Comparison of ENCODE assay signal across 8 cellular contexts in the genomic region with DNA sequence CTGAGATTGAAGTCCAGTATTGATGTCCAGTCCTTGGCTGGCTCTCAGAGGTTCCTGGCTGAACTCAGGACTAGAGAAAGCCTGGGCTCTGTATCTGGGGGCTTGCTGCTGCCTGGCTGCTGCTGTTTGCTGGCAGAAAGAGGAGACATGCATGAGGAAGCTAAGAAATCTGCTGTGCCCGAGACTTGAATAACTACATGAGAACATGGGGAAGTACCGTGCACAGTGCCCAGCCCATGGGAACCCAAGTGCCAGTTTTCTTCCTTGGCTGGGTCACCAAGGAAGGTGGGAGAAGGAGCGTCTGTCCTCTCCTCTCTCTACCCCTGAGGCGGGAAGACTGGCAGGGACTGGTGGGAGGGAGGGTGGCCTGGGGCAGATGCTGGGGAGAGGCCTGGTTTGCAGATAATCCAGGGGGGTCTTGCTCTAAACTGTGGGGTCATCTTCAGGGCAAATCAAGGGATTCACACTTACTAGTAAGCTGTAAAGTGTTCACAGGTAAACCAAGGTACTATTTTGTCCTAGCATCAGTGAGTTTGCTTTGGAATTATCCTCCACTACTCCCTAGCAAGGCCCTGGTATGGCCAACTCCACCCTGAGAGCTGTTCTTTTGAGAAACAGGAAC. TPM values are rescaled to one million over a fixed set of nuclear protein-coding genes. Genes with fewer than 3 reads are reported as not detected.
DNase-seq lines count a peak whose midpoint lies in the region; ATAC-seq, FAIRE-seq and TF ChIP-seq lines count a peak whose summit lies in the region.

No MANE protein-coding gene starts in this region.

- no peak overlapping the region for H3K4me3 ChIP-seq in RWPE2 (ENCODE audit: severe bottlenecking)

- peaks cover 2% of the 10 kb centered on the region for H3K9me3 Mint-ChIP-seq in glutamatergic neuron (ENCODE audit: unreplicated experiment)

- no peak overlapping the region for H3K4me3 Mint-ChIP-seq in glutamatergic neuron (ENCODE audit: unreplicated experiment)

- H3K36me3 Mint-ChIP-seq in glutamatergic neuron (ENCODE audit: unreplicated experiment): peaks cover 8% of the 10 kb centered on the region

- peak; percentile 73 for FAIRE-seq in GM12892 (lab: Jason Lieb, UNC)

- ATAC-seq in RWPE2 (ENCODE audit: low read depth): 0 out of 3 replicates have a peak, but pooled peaks have one; percentile 17
- peak; percentile 49 for ATAC-seq in sciatic nerve

- no peak for DNase-seq in GM12892 (ENCODE audit: insufficient read length)
- DNase-seq in RWPE2 (ENCODE audit: low spot score): peak; percentile 22
- peak; percentile 3 for DNase-seq in glutamatergic neuron
- no peak for DNase-seq in sciatic nerve (ENCODE audit: low spot score)
- DNase-seq in mesenteric fat pad (ENCODE audit: low spot score): no peak
- no peak for DNase-seq in activated effector memory CD4-positive, alpha-beta T cell treated with anti-CD3 and anti-CD28 coated beads, Interleukin-2, amount 50 U/mL, for 16 hours
- no peak for DNase-seq in NK-92 treated with Interleukin-12 subunit alpha and Interleukin-12 subunit beta, amount 100 ng/mL, for 24 hours (lab: John Stamatoyannopoulos, UW)
- DNase-seq in SHP77 treated with DMSO at 0.1 percent for 48 hours (lab: John Stamatoyannopoulos, UW): no peak

- H3K27ac ChIP-seq in RWPE2 (ENCODE audit: poor library complexity, severe bottlenecking): no peak overlapping the region

- no peak for TF ChIP-seq CTCF in RWPE2 (IDR thresholded peaks at IDR 0.05; ENCODE audit: poor library complexity, severe bottlenecking)
- no peak for TF ChIP-seq CTCF in glutamatergic neuron (IDR thresholded peaks at IDR 0.05; ENCODE audit: partially characterized antibody, unreplicated experiment)

- no peaks in the 10 kb centered on the region for H3K4me1 ChIP-seq in RWPE2 (ENCODE audit: insufficient read depth, poor library complexity, severe bottlenecking)

- TF ChIP-seq POLR2A in GM12892 (IDR thresholded peaks at IDR 0.05; ENCODE audit: low read depth, low read length): no peak

- H3K36me3 ChIP-seq in RWPE2 (ENCODE audit: low read depth): no peaks in the 10 kb centered on the region

- intact Hi-C loops in sciatic nerve (cut with DNase I): no loop called here

- no peaks in the 10 kb centered on the region for H3K4me1 Mint-ChIP-seq in glutamatergic neuron (ENCODE audit: low read depth, unreplicated experiment)

- H3K27me3 ChIP-seq in RWPE2 (ENCODE audit: insufficient read depth, poor library complexity, severe bottlenecking): no peaks in the 10 kb centered on the region

- peaks cover 8% of the 10 kb centered on the region for H3K9me3 ChIP-seq in RWPE2 (ENCODE audit: severe bottlenecking)

- H3K27me3 Mint-ChIP-seq in glutamatergic neuron (ENCODE audit: unreplicated experiment): no peaks in the 10 kb centered on the region

- no peak overlapping the region for H3K27ac Mint-ChIP-seq in glutamatergic neuron (ENCODE audit: unreplicated experiment)

RNA-seq across cellular contexts. Expression of a gene that starts 13.8 kb away (rescaled TPM):
- 61.9 TPM for polyA plus RNA-seq in GM12892 (2012; ENCODE audit: missing spikeins)
- total RNA-seq in glutamatergic neuron (ENCODE audit: unreplicated experiment): 2.7 TPM
- 434 TPM for total RNA-seq in sciatic nerve
- 477 TPM for total RNA-seq in mesenteric fat pad

Comparison
In these comparisons a context has a peak if more than half of its experiments do, and no peak if none do; other contexts are left out.
1. DNase-seq: peak in RWPE2 (single experiment) and glutamatergic neuron (single experiment); none in GM12892 (single experiment), sciatic nerve (single experiment), mesenteric fat pad (single experiment), activated effector memory CD4-positive, alpha-beta T cell treated with anti-CD3 and anti-CD28 coated beads, Interleukin-2, amount 50 U/mL, for 16 hours (single experiment), NK-92 treated with Interleukin-12 subunit alpha and Interleukin-12 subunit beta, amount 100 ng/mL, for 24 hours (single experiment) and SHP77 treated with DMSO at 0.1 percent for 48 hours (single experiment).
2. RNA of a gene that starts 13.8 kb away (total RNA-seq): 477 TPM in mesenteric fat pad (single experiment) and 434 TPM in sciatic nerve (single experiment); 2.7 TPM in glutamatergic neuron (single experiment); every median in the first group is over 100 times any median in the second.